ENCODE assay signal across 2 cellular contexts in genomic region chr16:50848755-50849514, GRCh38.
A peak's percentile ranks its signal among the peaks of the same experiment; 100 is the strongest.
TF ChIP-seq lines count a peak whose summit lies in the region.

No MANE protein-coding gene starts in this region.

TF ChIP-seq in H1, 55 proteins besides CTCF, POLR2A, EP300 and RAD21:
- TF ChIP-seq SRF (IDR thresholded peaks at IDR 0.05; ENCODE audit: low read depth, low read length): no peak
- no peak for TF ChIP-seq BCL11A (IDR thresholded peaks at IDR 0.05; ENCODE audit: low read depth in 2 of 2, low read length in 2 of 2)
- TF ChIP-seq CHD7 (IDR thresholded peaks at IDR 0.05; ENCODE audit: insufficient replicate concordance, low read length): no peak
- TF ChIP-seq RXRA (IDR thresholded peaks at IDR 0.05; ENCODE audit: insufficient read depth, low read depth, low read length): no peak
- no peak for TF ChIP-seq MAX (IDR thresholded peaks at IDR 0.05)
- TF ChIP-seq ATF2 (IDR thresholded peaks at IDR 0.05; ENCODE audit: low read length): no peak
- TF ChIP-seq BRCA1 (IDR thresholded peaks at IDR 0.05; ENCODE audit: low read depth, low read length): no peak
- no peak for TF ChIP-seq TAF7 (optimal IDR thresholded peaks at IDR 0.05; ENCODE audit: borderline replicate concordance, low read depth, low read length)
- no peak for TF ChIP-seq GABPA (IDR thresholded peaks at IDR 0.05; ENCODE audit: borderline replicate concordance, insufficient read depth, low read length)
TF ChIP-seq in H1: peak in this region for 0.

TF ChIP-seq in liver, 16 proteins besides CTCF, POLR2A, EP300 and RAD21:
- TF ChIP-seq ZBTB33 (IDR thresholded peaks at IDR 0.05) (peak; percentile 51), SP1 (IDR thresholded peaks at IDR 0.05) (peak; percentile 65), ATF3 (IDR thresholded peaks at IDR 0.05) (no peak), HNF4A (conservative IDR thresholded peaks at IDR 0.05) (peak; percentile 50 to 52), YY1 (IDR thresholded peaks at IDR 0.05) (peak; percentile 61), FOXA1 (IDR thresholded peaks at IDR 0.05) (peak; percentile 38), RXRA (IDR thresholded peaks at IDR 0.05) (peak; percentile 84 to 87), JUND (IDR thresholded peaks at IDR 0.05) (peak in 1 of 2 donors; percentile 19), REST (IDR thresholded peaks at IDR 0.05) (no peak), MAX (IDR thresholded peaks at IDR 0.05) (peak; percentile 69), EGR1 (IDR thresholded peaks at IDR 0.05; ENCODE audit: low read depth in 2 of 2) (peak in 1 of 2 donors; percentile 53), TAF1 (conservative IDR thresholded peaks at IDR 0.05) (no peak), FOXA2 (IDR thresholded peaks at IDR 0.05) (peak; percentile 81), NR2F2 (IDR thresholded peaks at IDR 0.05) (no peak)
